ENCODE assay signal across 9 cellular contexts in genomic region chr19:49869009-49869483, GRCh38. TPM values are rescaled to one million over a fixed set of nuclear protein-coding genes. Genes with fewer than 3 reads are reported as not detected.
DNase-seq lines count a peak whose midpoint lies in the region; ATAC-seq and TF ChIP-seq lines count a peak whose summit lies in the region.
"Had no signal": no experiment of that assay in that cellular context is flagged by ENCODE, and none has a peak within 500 bp of the region (broad histone marks: within the 10 kb centered on the region; RNA-seq: fewer than 3 reads in every experiment).

No MANE protein-coding gene starts in this region.

- POLR2A ChIA-PET in SK-N-SH (lab: Yijun Ruan, JAX): interaction anchor here (0.6 to 3.5 kb wide), 8 partner anchors 8 to 380 kb away, joined by 3 to 22 read pairs (median 6); partner anchors contain the start of genes AKT1S1, ATF5, FUZ and NUP62

- H3K36me3 ChIP-seq in DND-41 (ENCODE audit: insufficient read depth, low read length) (peaks cover 31% of the 10 kb centered on the region), SK-N-SH (replicated peaks in 1 of 2; ENCODE audit: control insufficient read depth in 1 of 2, insufficient read depth in 2 of 2, low read length in 1 of 2) (peaks cover 13 to 30% of the 10 kb centered on the region in 2 experiments), right atrium auricular region (peaks cover 16% of the 10 kb centered on the region), stomach smooth muscle (ENCODE audit: control insufficient read depth in 2 of 2, insufficient read depth in 2 of 2, low read length in 2 of 2) (peaks cover 0 to 12% of the 10 kb centered on the region in 2 donors)

- no peak overlapping the region for H3K56ac ChIP-seq in H9 (ENCODE audit: insufficient read length, low read depth, low read length)

- H3K9me3 Mint-ChIP-seq in H9 (no peaks in the 10 kb centered on the region), CD14-positive monocyte (no peaks in the 10 kb centered on the region)

- peak overlapping the region; percentile 73 for H3K4me2 ChIP-seq in DND-41 (ENCODE audit: insufficient read depth, low read length)
- peak overlapping the region; percentile 40 for H3K4me2 ChIP-seq in H9 (ENCODE audit: insufficient read depth, insufficient read length, low read length)
- peak overlapping the region; percentile 76 for H3K4me2 ChIP-seq in SK-N-SH

- no peak overlapping the region for H2BK5ac ChIP-seq in H9 (ENCODE audit: insufficient read length, low read length)

- peak overlapping the region; percentile 73 for H3K9ac ChIP-seq in DND-41 (ENCODE audit: low read depth, low read length)
- H3K9ac ChIP-seq in H9 (ENCODE audit: extremely low read depth, insufficient read length, low read length): no peak overlapping the region
- peak overlapping the region; percentile 22; the same call in 1 of the 2 replicates for H3K9ac ChIP-seq in SK-N-SH
- H3K9ac ChIP-seq in stomach smooth muscle (ENCODE audit: low read length in 2 of 2): peak overlapping the region in 1 of 2 donors; percentile 59

- no peak overlapping the region for H2BK120ac ChIP-seq in H9 (ENCODE audit: low read depth, low read length, poor library complexity, severe bottlenecking)

- H3K4me1 Mint-ChIP-seq in H9 (peaks cover 20 to 29% of the 10 kb centered on the region in 2 experiments), CD14-positive monocyte (peaks cover 54% of the 10 kb centered on the region)

- peaks cover 18 to 33% (median 19%) of the 10 kb centered on the region in 3 experiments; a peak in 6 of 7 replicates for H3K36me3 Mint-ChIP-seq in H9 (ENCODE audit: insufficient read depth in 1 of 3, low read depth in 3 of 3)
- peaks cover 18 to 46% of the 10 kb centered on the region in 2 donors for H3K36me3 Mint-ChIP-seq in CD14-positive monocyte

- no peak for DNase-seq in DND-41
- DNase-seq in H9: no peak
- peak; percentile 60 for DNase-seq in SK-N-SH
- no peak for DNase-seq in right atrium auricular region (ENCODE audit: low spot score)
- no peak for DNase-seq in inferior parietal cortex (ENCODE audit: extremely low spot score)
- DNase-seq in GM19238 (ENCODE audit: insufficient read length, low spot score): no peak
- DNase-seq in CD14-positive monocyte (ENCODE audit: low spot score): no peak

- H3K4me3 ChIP-seq in DND-41 (ENCODE audit: low read depth in 1 of 2, low read length in 2 of 2) (peak overlapping the region; percentile 12 to 84; a peak in 3 of 4 replicates), SK-N-SH (ENCODE audit: low read depth in 2 of 2, low read length in 1 of 2) (peak overlapping the region; percentile 42 to 57), right atrium auricular region (peak overlapping the region; percentile 18 to 51), stomach smooth muscle (ENCODE audit: low read length in 2 of 2) (peak overlapping the region; percentile 66 to 74)

- CTCF ChIA-PET in SK-N-SH (lab: Yijun Ruan, JAX): interaction anchor here (0.9 to 1.3 kb wide), 2 partner anchors 59 to 197 kb away, joined by 3 to 4 read pairs; no protein-coding TSS in a partner anchor

- WGBS in H9 (ENCODE audit: extremely low coverage, insufficient read length, low lambda C conversion rate): no CpG with 5 or more reads among the region's 15 CpGs
- 4% methylated on average over 12 of the region's 15 CpGs for WGBS in SK-N-SH (ENCODE audit: low lambda C conversion rate)

- H3K27ac Mint-ChIP-seq in H9 (no peak overlapping the region; a peak in 1 of 7 replicates), CD14-positive monocyte (no peak overlapping the region)

- H3K4me3 Mint-ChIP-seq in H9 (no peak overlapping the region), CD14-positive monocyte (no peak overlapping the region)

- H3K14ac ChIP-seq in H9 (ENCODE audit: insufficient read depth, low read length): no peak overlapping the region

- H3K9me3 ChIP-seq in DND-41 (ENCODE audit: insufficient read depth, low read length, severe bottlenecking): no peaks in the 10 kb centered on the region
- no peaks in the 10 kb centered on the region for H3K9me3 ChIP-seq in H9 (ENCODE audit: control insufficient read depth, low read depth, low read length)
- H3K9me3 ChIP-seq in SK-N-SH: no peaks in the 10 kb centered on the region
- H3K9me3 ChIP-seq in right atrium auricular region: no peaks in the 10 kb centered on the region
- H3K9me3 ChIP-seq in stomach smooth muscle (ENCODE audit: control insufficient read depth in 2 of 2, low read length in 2 of 2): no peaks in the 10 kb centered on the region

- H3K27me3 Mint-ChIP-seq in H9 (ENCODE audit: low read depth): no peaks in the 10 kb centered on the region
- peaks cover 0 to 3% (median 0%) of the 10 kb centered on the region in 3 donors for H3K27me3 Mint-ChIP-seq in CD14-positive monocyte (ENCODE audit: low read depth in 3 of 3)

- peaks cover 25% of the 10 kb centered on the region for H4K20me1 ChIP-seq in DND-41 (ENCODE audit: insufficient read depth, low read length)
- H4K20me1 ChIP-seq in H9 (ENCODE audit: control insufficient read depth, insufficient read depth, insufficient read length): no peaks in the 10 kb centered on the region
- H4K20me1 ChIP-seq in SK-N-SH (ENCODE audit: insufficient read depth): peaks cover 8% of the 10 kb centered on the region

- no peak overlapping the region for H2AK5ac ChIP-seq in H9 (ENCODE audit: insufficient read length, low read length)

- H3K23me2 ChIP-seq in H9 (ENCODE audit: insufficient read length, low read depth, low read length, poor library complexity, severe bottlenecking): peaks cover 15% of the 10 kb centered on the region

- peaks cover 5% of the 10 kb centered on the region for H3K79me1 ChIP-seq in H9 (ENCODE audit: insufficient read depth, low read depth, low read length, poor library complexity, severe bottlenecking)

- H2AFZ ChIP-seq in DND-41 (ENCODE audit: low read depth, low read length): peak overlapping the region; percentile 72
- H2AFZ ChIP-seq in H9 (ENCODE audit: low read length): no peak overlapping the region
- H2AFZ ChIP-seq in SK-N-SH (ENCODE audit: low read depth): 0 out of 2 replicates have a peak overlapping the region, but pooled peaks have one; percentile 68

- H3K27ac ChIP-seq in DND-41 (ENCODE audit: low read length): peak overlapping the region; percentile 72
- no peak overlapping the region for H3K27ac ChIP-seq in H9 (ENCODE audit: insufficient read length, low read depth, low read length)
- peak overlapping the region; percentile 96 to 97 for H3K27ac ChIP-seq in SK-N-SH (ENCODE audit: low read depth in 2 of 2, low read length in 1 of 2)
- H3K27ac ChIP-seq in right atrium auricular region: peak overlapping the region; percentile 90 to 96
- H3K27ac ChIP-seq in stomach smooth muscle (ENCODE audit: low read length): peak overlapping the region; percentile 87

- no peak for TF ChIP-seq EP300 in SK-N-SH (IDR thresholded peaks at IDR 0.05; ENCODE audit: borderline replicate concordance in 1 of 2, low read depth in 1 of 2, low read length in 1 of 2)

- no peak overlapping the region for H3K23ac ChIP-seq in H9 (ENCODE audit: insufficient read length, low read depth, low read length)

- no peaks in the 10 kb centered on the region for H3K9me2 ChIP-seq in SK-N-SH

- peaks cover 21% of the 10 kb centered on the region for H3F3A ChIP-seq in SK-N-SH (replicated peaks; ENCODE audit: insufficient read depth)

- no peak overlapping the region for H4K8ac ChIP-seq in H9 (replicated peaks; ENCODE audit: insufficient read length, low read depth, low read length)

- no peak overlapping the region for H3K4ac ChIP-seq in H9 (ENCODE audit: low read depth, low read length)

- H2BK12ac ChIP-seq in H9 (ENCODE audit: insufficient read length, low read depth, low read length): no peak overlapping the region

- H3K4me1 ChIP-seq in DND-41 (ENCODE audit: insufficient read depth, low read length) (peaks cover 60% of the 10 kb centered on the region), H9 (ENCODE audit: insufficient read depth, low read length) (peaks cover 2% of the 10 kb centered on the region; the same call in 1 of the 2 replicates), SK-N-SH (ENCODE audit: control insufficient read depth in 1 of 2, insufficient read depth in 2 of 2, low read depth in 1 of 2, low read length in 1 of 2) (peaks cover 33 to 50% of the 10 kb centered on the region in 2 experiments; a peak in 3 of 4 replicates), right atrium auricular region (peaks cover 0 to 53% of the 10 kb centered on the region in 2 donors), stomach smooth muscle (ENCODE audit: control insufficient read depth, insufficient read depth, low read length) (peaks cover 49% of the 10 kb centered on the region)

- H3K79me2 ChIP-seq in DND-41 (ENCODE audit: insufficient read depth, low read length) (peaks cover 33% of the 10 kb centered on the region), H9 (ENCODE audit: insufficient read depth, low read length) (no peaks in the 10 kb centered on the region; the same call in 1 of the 2 replicates), SK-N-SH (ENCODE audit: insufficient read depth) (peaks cover 47% of the 10 kb centered on the region)

- no peak overlapping the region for H2BK15ac ChIP-seq in H9 (ENCODE audit: low read depth, low read length)

- ATAC-seq in DND-41 (ENCODE audit: insufficient read depth, low read depth): peak; percentile 22

- intact Hi-C loops in CD14-positive monocyte (cut with micrococcal nuclease): loop anchor here (5.0 kb wide), 3 partner anchors 52 to 102 kb away; partner anchors contain the start of genes AP2A1 (in 1 of the 2), FUZ (in 1 of the 2) and MED25 (in 1 of the 2)

- no peak overlapping the region for H3K18ac ChIP-seq in H9 (ENCODE audit: insufficient read length, low read depth, low read length)

- TF ChIP-seq CTCF in DND-41 (IDR thresholded peaks at IDR 0.05; ENCODE audit: borderline replicate concordance, extremely low read depth, low read length, poor library complexity, severe bottlenecking) (no peak), H9 (conservative IDR thresholded peaks at IDR 0.05) (no peak), SK-N-SH (IDR thresholded peaks at IDR 0.05) (no peak), right atrium auricular region (IDR thresholded peaks at IDR 0.05) (no peak), CD14-positive monocyte (IDR thresholded peaks at IDR 0.05) (no peak)

- H4K91ac ChIP-seq in H9 (ENCODE audit: insufficient read length, low read depth, low read length): no peak overlapping the region

- H3T11ph ChIP-seq in H9 (ENCODE audit: low read length): no peak overlapping the region

- TF ChIP-seq RAD21 in SK-N-SH (IDR thresholded peaks at IDR 0.05; ENCODE audit: low read length): no peak

- no peak overlapping the region for H2BK20ac ChIP-seq in H9 (ENCODE audit: low read depth, low read length, poor library complexity, severe bottlenecking)

- H3K27me3 ChIP-seq in DND-41 (ENCODE audit: insufficient read depth, low read length, poor library complexity) (no peaks in the 10 kb centered on the region), H9 (ENCODE audit: insufficient read depth, low read length) (no peaks in the 10 kb centered on the region), SK-N-SH (ENCODE audit: insufficient read depth) (no peaks in the 10 kb centered on the region), right atrium auricular region (no peaks in the 10 kb centered on the region), stomach smooth muscle (ENCODE audit: control insufficient read depth in 1 of 2, insufficient read depth in 2 of 2, low read length in 2 of 2) (no peaks in the 10 kb centered on the region)

- no peak overlapping the region for H4K5ac ChIP-seq in H9 (ENCODE audit: insufficient read length, low read depth, low read length)

RNA-seq across cellular contexts. Expression of gene PNKP, which starts 1.7 kb away (rescaled TPM):
- total RNA-seq in H9 (2021) (144 and 157 TPM in 2 replicates), right atrium auricular region (10 to 100 TPM; 29.2 to 32.5 TPM)
- polyA plus RNA-seq in SK-N-SH (2012; rRNA removed) (45.5 and 52.0 TPM in 2 replicates), CD14-positive monocyte (10 to 100 TPM; 23.0 to 30.2 TPM)
- polyA plus RNA-seq in SK-N-SH (2012; cell fraction: cytosol; rRNA removed): 8.6 and 13.1 TPM in 2 replicates
- polyA plus RNA-seq in SK-N-SH (2012; cell fraction: nucleus; rRNA removed): 317 and 404 TPM in 2 replicates

RNA-seq across cellular contexts. Expression of gene AKT1S1, which starts 8.1 kb away (rescaled TPM):
- total RNA-seq in H9 (2021) (43.5 and 44.6 TPM in 2 replicates), right atrium auricular region (10 to 100 TPM; 20.6 to 25.8 TPM)
- polyA plus RNA-seq in SK-N-SH (2012; rRNA removed) (56.7 and 63.7 TPM in 2 replicates), CD14-positive monocyte (1 to 10 TPM; 5.4 to 6.6 TPM)
- polyA plus RNA-seq in SK-N-SH (2012; cell fraction: cytosol; rRNA removed): 37.5 and 51.2 TPM in 2 replicates
- 87.9 and 96.3 TPM in 2 replicates for polyA plus RNA-seq in SK-N-SH (2012; cell fraction: nucleus; rRNA removed)

RNA-seq across cellular contexts. Expression of gene TBC1D17, which starts 8.5 kb away (rescaled TPM):
- 33.6 and 33.9 TPM in 2 replicates for total RNA-seq in H9 (2021)
- polyA plus RNA-seq in SK-N-SH (2012; rRNA removed): 27.3 and 28.3 TPM in 2 replicates
- 14.9 and 22.0 TPM in 2 replicates for polyA plus RNA-seq in SK-N-SH (2012; cell fraction: cytosol; rRNA removed)
- polyA plus RNA-seq in SK-N-SH (2012; cell fraction: nucleus; rRNA removed): 76.2 and 78.9 TPM in 2 replicates
- 10 to 100 TPM; 20.4 to 27.5 TPM for total RNA-seq in right atrium auricular region
- polyA plus RNA-seq in CD14-positive monocyte: 1 to 10 TPM; 3.1 to 4.5 TPM

RNA-seq across cellular contexts. Expression of gene PTOV1, which starts 18.1 kb away (rescaled TPM):
- total RNA-seq in H9 (2021): 309 and 317 TPM in 2 replicates
- polyA plus RNA-seq in SK-N-SH (2012; rRNA removed): 56.1 and 95.0 TPM in 2 replicates
- 32.2 and 57.7 TPM in 2 replicates for polyA plus RNA-seq in SK-N-SH (2012; cell fraction: cytosol; rRNA removed)
- 272 and 289 TPM in 2 replicates for polyA plus RNA-seq in SK-N-SH (2012; cell fraction: nucleus; rRNA removed)
- total RNA-seq in right atrium auricular region: 10 to 100 TPM; 64.6 to 81.0 TPM
- 10 to 100 TPM; 18.3 to 31.2 TPM for polyA plus RNA-seq in CD14-positive monocyte

RNA-seq across cellular contexts. Expression of gene IL4I1, which starts 27.6 kb away (rescaled TPM):
- total RNA-seq in H9 (2021) (0.29 and 0.61 TPM in 2 replicates), right atrium auricular region (under 1 TPM in 1 of 2 donors, not detected in 1; 0.43 TPM)
- polyA plus RNA-seq in SK-N-SH (2012; rRNA removed) (0.35 and 0.50 TPM in 2 replicates), CD14-positive monocyte (1 to 10 TPM; 7.0 to 7.6 TPM)
- polyA plus RNA-seq in SK-N-SH (2012; cell fraction: cytosol; rRNA removed): 0.27 and 0.31 TPM in 2 replicates
- 0.76 and 0.97 TPM in 2 replicates for polyA plus RNA-seq in SK-N-SH (2012; cell fraction: nucleus; rRNA removed)
- total RNA-seq: NCI-H460 had no signal
